In the genomic region with DNA sequence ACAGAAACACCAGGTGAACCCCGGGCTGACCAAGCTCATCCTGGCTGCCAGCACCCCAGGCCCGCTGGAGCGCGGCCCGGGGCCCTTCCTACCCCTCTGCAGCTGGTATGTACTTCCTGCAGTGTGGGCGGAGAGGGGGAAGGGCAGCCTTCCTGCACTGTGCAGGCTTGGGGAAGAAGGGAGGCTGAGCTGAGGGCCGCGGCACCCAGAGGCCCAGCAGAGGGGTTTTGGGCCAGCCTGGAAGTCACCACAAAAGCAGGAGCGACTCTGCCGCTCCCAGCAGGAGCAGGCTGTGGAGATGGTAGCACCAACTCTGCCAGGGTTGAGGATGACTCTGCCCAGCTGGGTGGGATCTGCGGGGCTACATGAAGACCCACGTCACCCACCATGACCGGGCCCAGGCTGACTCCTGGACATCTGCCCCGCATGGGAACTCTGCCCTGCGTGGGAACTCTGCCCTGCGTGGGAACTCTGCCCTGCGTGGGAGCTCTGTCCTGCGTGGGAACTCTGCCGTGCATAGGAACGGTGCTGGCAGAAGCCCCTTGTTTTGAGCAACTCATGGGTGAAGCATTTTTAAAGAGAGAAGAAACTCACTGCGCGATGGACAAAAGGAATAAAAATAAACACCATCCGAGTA, we compare ENCODE assay signal across 9 cellular contexts.
A peak's percentile ranks its signal among the peaks of the same experiment; 100 is the strongest.
DNase-seq lines count a peak whose midpoint lies in the region; ATAC-seq lines count a peak whose summit lies in the region.
"Had no signal": no experiment of that assay in that cellular context is flagged by ENCODE, and none has a peak within 500 bp of the region (broad histone marks: within the 10 kb centered on the region; RNA-seq: fewer than 3 reads in every experiment).

No MANE protein-coding gene starts in this region.

- H3K27ac ChIP-seq in KOPT-K1 (ENCODE audit: low read depth, low read length, poor library complexity, severe bottlenecking), result peak overlapping the region; percentile 82
- no peak overlapping the region for H3K27ac ChIP-seq in right cardiac atrium (ENCODE audit: low read length)

- no peaks in the 10 kb centered on the region for H3K4me1 ChIP-seq in right cardiac atrium (ENCODE audit: control insufficient read depth, insufficient read depth, low read length)

- 44% methylated on average over 23 of the region's 23 CpGs for WGBS in right cardiac atrium

- no peak overlapping the region for H3K4me3 ChIP-seq in right cardiac atrium (ENCODE audit: low read length)

- no peaks in the 10 kb centered on the region for H3K36me3 ChIP-seq in KOPT-K1 (ENCODE audit: insufficient read depth, low read length)

- intact Hi-C loops in right cardiac atrium (cut with DNase I), result no loop called here

- H3K9me3 ChIP-seq in KOPT-K1 (ENCODE audit: insufficient read depth, low read length, poor library complexity, severe bottlenecking) (no peaks in the 10 kb centered on the region), right cardiac atrium (ENCODE audit: control insufficient read depth, low read length) (no peaks in the 10 kb centered on the region)

- peak; percentile 34 to 40 for ATAC-seq in right cardiac atrium
- ATAC-seq: PC-3 had no signal

- no peaks in the 10 kb centered on the region for H3K27me3 ChIP-seq in right cardiac atrium (ENCODE audit: control insufficient read depth, insufficient read depth)

- peak; percentile 68 for DNase-seq in activated CD8-positive, alpha-beta memory T cell treated with anti-CD3 and anti-CD28 coated beads for 24 hours
- DNase-seq in right cardiac atrium (peak in 2 of 3 donors; percentile 71 to 73), NCI-H82 treated with DMSO at 0.1 percent for 48 hours (lab: John Stamatoyannopoulos, UW; ENCODE audit: unreplicated experiment) (no peak), SHP77 treated with DMSO at 0.1 percent for 48 hours (lab: John Stamatoyannopoulos, UW) (no peak), mesenteric fat pad (ENCODE audit: low spot score) (no peak), NCI-H748 (lab: John Stamatoyannopoulos, UW; ENCODE audit: unreplicated experiment) (no peak)
- DNase-seq in stimulated activated CD4-positive, alpha-beta T cell treated with anti-CD3 and anti-CD28 coated beads, Interleukin-4, amount 100 ng/mL, for 24 hours, result peak; percentile 35
- DNase-seq: PC-3 had no signal

Comparison
In these comparisons a context has a peak if more than half of its experiments do, and no peak if none do; other contexts are left out.
1. DNase-seq: peak in activated CD8-positive, alpha-beta memory T cell treated with anti-CD3 and anti-CD28 coated beads for 24 hours (single experiment), right cardiac atrium (2 of 3) and stimulated activated CD4-positive, alpha-beta T cell treated with anti-CD3 and anti-CD28 coated beads, Interleukin-4, amount 100 ng/mL, for 24 hours (single experiment); none in NCI-H82 treated with DMSO at 0.1 percent for 48 hours (single experiment), SHP77 treated with DMSO at 0.1 percent for 48 hours (single experiment), mesenteric fat pad (single experiment) and NCI-H748 (single experiment).